1 cellular context compared by ENCODE assay signal in genomic region chr5:73189816-73190451, GRCh38.
TF ChIP-seq lines count a peak whose summit lies in the region.

No MANE protein-coding gene starts in this region.

TF ChIP-seq in GM23338, 12 proteins besides CTCF, POLR2A, EP300 and RAD21 (continued from another document):
- no peak for TF ChIP-seq REST (IDR thresholded peaks at IDR 0.05; ENCODE audit: unreplicated experiment)
- no peak for TF ChIP-seq STAT1 (IDR thresholded peaks at IDR 0.05; ENCODE audit: unreplicated experiment)
- TF ChIP-seq ZNF114 (CRISPR knock-in tag; IDR thresholded peaks at IDR 0.05), result no peak
- TF ChIP-seq ETS1 (IDR thresholded peaks at IDR 0.05), result no peak
